In genomic region chrX:18886344-18887161, GRCh38 we compare ENCODE assay signal across 1 cellular context.
TF ChIP-seq lines count a peak whose summit lies in the region.

No MANE protein-coding gene starts in this region.

TF ChIP-seq in GM12878, 131 proteins besides CTCF, POLR2A, EP300 and RAD21 (continued from another document and continues in another):
- TF ChIP-seq CEBPZ (IDR thresholded peaks at IDR 0.05; ENCODE audit: low read depth, low read length): no peak
- no peak for TF ChIP-seq ZNF24 (IDR thresholded peaks at IDR 0.05)
- TF ChIP-seq BMI1 (IDR thresholded peaks at IDR 0.05; ENCODE audit: borderline replicate concordance): no peak
- 0 out of 2 replicates have a peak, but pooled peaks have one; percentile 26 for TF ChIP-seq GATAD2B (conservative IDR thresholded peaks at IDR 0.05; ENCODE audit: low read depth)
- TF ChIP-seq CREM (IDR thresholded peaks at IDR 0.05; ENCODE audit: low read depth): peak; percentile 9; the same call in 1 of the 2 replicates
- TF ChIP-seq ZNF384 (IDR thresholded peaks at IDR 0.05; ENCODE audit: borderline replicate concordance, low read depth, low read length): no peak
- TF ChIP-seq STAT1 (conservative IDR thresholded peaks at IDR 0.05): no peak
- TF ChIP-seq ATF3 (IDR thresholded peaks at IDR 0.05; ENCODE audit: borderline replicate concordance, extremely low read depth, low read depth, low read length): no peak
- no peak for TF ChIP-seq TCF7 (IDR thresholded peaks at IDR 0.05; ENCODE audit: borderline replicate concordance)
- TF ChIP-seq RCOR1 (conservative IDR thresholded peaks at IDR 0.05; ENCODE audit: low read depth, low read length): no peak
- TF ChIP-seq CBFB (IDR thresholded peaks at IDR 0.05; ENCODE audit: low read depth): no peak; the same call in 1 of the 2 replicates
- no peak for TF ChIP-seq RFX5 (IDR thresholded peaks at IDR 0.05; ENCODE audit: low read depth, low read length)
- TF ChIP-seq BRCA1 (IDR thresholded peaks at IDR 0.05; ENCODE audit: low read depth, low read length): no peak
- no peak for TF ChIP-seq TCF12 (IDR thresholded peaks at IDR 0.05; ENCODE audit: low read depth, low read length)
- no peak for TF ChIP-seq JUND (IDR thresholded peaks at IDR 0.05; ENCODE audit: low read depth, low read length)
- peak; percentile 92 for TF ChIP-seq SPI1 (IDR thresholded peaks at IDR 0.05; ENCODE audit: borderline replicate concordance, insufficient read depth, low read depth, low read length)
- TF ChIP-seq NR2F1 (conservative IDR thresholded peaks at IDR 0.05): 0 out of 2 replicates have a peak, but pooled peaks have one; percentile 25
- no peak for TF ChIP-seq POU2F2 (IDR thresholded peaks at IDR 0.05; ENCODE audit: borderline replicate concordance, low read depth, low read length)
- TF ChIP-seq ZNF274 (IDR thresholded peaks at IDR 0.05; ENCODE audit: insufficient read depth, insufficient read length): no peak
- TF ChIP-seq YY1 (IDR thresholded peaks at IDR 0.05; ENCODE audit: low read depth, low read length): peak; percentile 20; the same call in 1 of the 2 replicates
- no peak for TF ChIP-seq ESRRA (IDR thresholded peaks at IDR 0.05; ENCODE audit: low read length)
- TF ChIP-seq TCF3 (IDR thresholded peaks at IDR 0.05; ENCODE audit: borderline replicate concordance, insufficient read depth, low read depth, low read length): no peak
- TF ChIP-seq ZZZ3 (IDR thresholded peaks at IDR 0.05; ENCODE audit: control insufficient read depth, insufficient read length, low read depth): no peak
- no peak for TF ChIP-seq NFIC (IDR thresholded peaks at IDR 0.05; ENCODE audit: low read depth, low read length)
- no peak for TF ChIP-seq HCFC1 (IDR thresholded peaks at IDR 0.05; ENCODE audit: low read length)
- TF ChIP-seq MTA2 (IDR thresholded peaks at IDR 0.05; ENCODE audit: low read depth): no peak
- TF ChIP-seq, protein P1, sequence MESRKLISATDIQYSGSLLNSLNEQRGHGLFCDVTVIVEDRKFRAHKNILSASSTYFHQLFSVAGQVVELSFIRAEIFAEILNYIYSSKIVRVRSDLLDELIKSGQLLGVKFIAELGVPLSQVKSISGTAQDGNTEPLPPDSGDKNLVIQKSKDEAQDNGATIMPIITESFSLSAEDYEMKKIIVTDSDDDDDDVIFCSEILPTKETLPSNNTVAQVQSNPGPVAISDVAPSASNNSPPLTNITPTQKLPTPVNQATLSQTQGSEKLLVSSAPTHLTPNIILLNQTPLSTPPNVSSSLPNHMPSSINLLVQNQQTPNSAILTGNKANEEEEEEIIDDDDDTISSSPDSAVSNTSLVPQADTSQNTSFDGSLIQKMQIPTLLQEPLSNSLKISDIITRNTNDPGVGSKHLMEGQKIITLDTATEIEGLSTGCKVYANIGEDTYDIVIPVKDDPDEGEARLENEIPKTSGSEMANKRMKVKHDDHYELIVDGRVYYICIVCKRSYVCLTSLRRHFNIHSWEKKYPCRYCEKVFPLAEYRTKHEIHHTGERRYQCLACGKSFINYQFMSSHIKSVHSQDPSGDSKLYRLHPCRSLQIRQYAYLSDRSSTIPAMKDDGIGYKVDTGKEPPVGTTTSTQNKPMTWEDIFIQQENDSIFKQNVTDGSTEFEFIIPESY (IDR thresholded peaks at IDR 0.05): no peak
- TF ChIP-seq, protein P2, sequence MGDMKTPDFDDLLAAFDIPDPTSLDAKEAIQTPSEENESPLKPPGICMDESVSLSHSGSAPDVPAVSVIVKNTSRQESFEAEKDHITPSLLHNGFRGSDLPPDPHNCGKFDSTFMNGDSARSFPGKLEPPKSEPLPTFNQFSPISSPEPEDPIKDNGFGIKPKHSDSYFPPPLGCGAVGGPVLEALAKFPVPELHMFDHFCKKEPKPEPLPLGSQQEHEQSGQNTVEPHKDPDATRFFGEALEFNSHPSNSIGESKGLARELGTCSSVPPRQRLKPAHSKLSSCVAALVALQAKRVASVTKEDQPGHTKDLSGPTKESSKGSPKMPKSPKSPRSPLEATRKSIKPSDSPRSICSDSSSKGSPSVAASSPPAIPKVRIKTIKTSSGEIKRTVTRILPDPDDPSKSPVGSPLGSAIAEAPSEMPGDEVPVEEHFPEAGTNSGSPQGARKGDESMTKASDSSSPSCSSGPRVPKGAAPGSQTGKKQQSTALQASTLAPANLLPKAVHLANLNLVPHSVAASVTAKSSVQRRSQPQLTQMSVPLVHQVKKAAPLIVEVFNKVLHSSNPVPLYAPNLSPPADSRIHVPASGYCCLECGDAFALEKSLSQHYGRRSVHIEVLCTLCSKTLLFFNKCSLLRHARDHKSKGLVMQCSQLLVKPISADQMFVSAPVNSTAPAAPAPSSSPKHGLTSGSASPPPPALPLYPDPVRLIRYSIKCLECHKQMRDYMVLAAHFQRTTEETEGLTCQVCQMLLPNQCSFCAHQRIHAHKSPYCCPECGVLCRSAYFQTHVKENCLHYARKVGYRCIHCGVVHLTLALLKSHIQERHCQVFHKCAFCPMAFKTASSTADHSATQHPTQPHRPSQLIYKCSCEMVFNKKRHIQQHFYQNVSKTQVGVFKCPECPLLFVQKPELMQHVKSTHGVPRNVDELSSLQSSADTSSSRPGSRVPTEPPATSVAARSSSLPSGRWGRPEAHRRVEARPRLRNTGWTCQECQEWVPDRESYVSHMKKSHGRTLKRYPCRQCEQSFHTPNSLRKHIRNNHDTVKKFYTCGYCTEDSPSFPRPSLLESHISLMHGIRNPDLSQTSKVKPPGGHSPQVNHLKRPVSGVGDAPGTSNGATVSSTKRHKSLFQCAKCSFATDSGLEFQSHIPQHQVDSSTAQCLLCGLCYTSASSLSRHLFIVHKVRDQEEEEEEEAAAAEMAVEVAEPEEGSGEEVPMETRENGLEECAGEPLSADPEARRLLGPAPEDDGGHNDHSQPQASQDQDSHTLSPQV (IDR thresholded peaks at IDR 0.05): peak; percentile 71; the same call in 1 of the 2 replicates
- no peak for TF ChIP-seq PBX3 (IDR thresholded peaks at IDR 0.05; ENCODE audit: insufficient replicate concordance, low read depth, low read length)
- TF ChIP-seq, protein P3, sequence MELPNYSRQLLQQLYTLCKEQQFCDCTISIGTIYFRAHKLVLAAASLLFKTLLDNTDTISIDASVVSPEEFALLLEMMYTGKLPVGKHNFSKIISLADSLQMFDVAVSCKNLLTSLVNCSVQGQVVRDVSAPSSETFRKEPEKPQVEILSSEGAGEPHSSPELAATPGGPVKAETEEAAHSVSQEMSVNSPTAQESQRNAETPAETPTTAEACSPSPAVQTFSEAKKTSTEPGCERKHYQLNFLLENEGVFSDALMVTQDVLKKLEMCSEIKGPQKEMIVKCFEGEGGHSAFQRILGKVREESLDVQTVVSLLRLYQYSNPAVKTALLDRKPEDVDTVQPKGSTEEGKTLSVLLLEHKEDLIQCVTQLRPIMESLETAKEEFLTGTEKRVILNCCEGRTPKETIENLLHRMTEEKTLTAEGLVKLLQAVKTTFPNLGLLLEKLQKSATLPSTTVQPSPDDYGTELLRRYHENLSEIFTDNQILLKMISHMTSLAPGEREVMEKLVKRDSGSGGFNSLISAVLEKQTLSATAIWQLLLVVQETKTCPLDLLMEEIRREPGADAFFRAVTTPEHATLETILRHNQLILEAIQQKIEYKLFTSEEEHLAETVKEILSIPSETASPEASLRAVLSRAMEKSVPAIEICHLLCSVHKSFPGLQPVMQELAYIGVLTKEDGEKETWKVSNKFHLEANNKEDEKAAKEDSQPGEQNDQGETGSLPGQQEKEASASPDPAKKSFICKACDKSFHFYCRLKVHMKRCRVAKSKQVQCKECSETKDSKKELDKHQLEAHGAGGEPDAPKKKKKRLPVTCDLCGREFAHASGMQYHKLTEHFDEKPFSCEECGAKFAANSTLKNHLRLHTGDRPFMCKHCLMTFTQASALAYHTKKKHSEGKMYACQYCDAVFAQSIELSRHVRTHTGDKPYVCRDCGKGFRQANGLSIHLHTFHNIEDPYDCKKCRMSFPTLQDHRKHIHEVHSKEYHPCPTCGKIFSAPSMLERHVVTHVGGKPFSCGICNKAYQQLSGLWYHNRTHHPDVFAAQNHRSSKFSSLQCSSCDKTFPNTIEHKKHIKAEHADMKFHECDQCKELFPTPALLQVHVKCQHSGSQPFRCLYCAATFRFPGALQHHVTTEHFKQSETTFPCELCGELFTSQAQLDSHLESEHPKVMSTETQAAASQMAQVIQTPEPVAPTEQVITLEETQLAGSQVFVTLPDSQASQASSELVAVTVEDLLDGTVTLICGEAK (IDR thresholded peaks at IDR 0.05; ENCODE audit: borderline replicate concordance): peak; percentile 23; the same call in 1 of the 2 replicates
- TF ChIP-seq, protein P4, sequence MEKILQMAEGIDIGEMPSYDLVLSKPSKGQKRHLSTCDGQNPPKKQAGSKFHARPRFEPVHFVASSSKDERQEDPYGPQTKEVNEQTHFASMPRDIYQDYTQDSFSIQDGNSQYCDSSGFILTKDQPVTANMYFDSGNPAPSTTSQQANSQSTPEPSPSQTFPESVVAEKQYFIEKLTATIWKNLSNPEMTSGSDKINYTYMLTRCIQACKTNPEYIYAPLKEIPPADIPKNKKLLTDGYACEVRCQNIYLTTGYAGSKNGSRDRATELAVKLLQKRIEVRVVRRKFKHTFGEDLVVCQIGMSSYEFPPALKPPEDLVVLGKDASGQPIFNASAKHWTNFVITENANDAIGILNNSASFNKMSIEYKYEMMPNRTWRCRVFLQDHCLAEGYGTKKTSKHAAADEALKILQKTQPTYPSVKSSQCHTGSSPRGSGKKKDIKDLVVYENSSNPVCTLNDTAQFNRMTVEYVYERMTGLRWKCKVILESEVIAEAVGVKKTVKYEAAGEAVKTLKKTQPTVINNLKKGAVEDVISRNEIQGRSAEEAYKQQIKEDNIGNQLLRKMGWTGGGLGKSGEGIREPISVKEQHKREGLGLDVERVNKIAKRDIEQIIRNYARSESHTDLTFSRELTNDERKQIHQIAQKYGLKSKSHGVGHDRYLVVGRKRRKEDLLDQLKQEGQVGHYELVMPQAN (conservative IDR thresholded peaks at IDR 0.05): no peak
- TF ChIP-seq SP1 (IDR thresholded peaks at IDR 0.05; ENCODE audit: low read depth, low read length): peak; percentile 16
- TF ChIP-seq LARP7 (IDR thresholded peaks at IDR 0.05): no peak
- TF ChIP-seq POLR2AphosphoS5 (IDR thresholded peaks at IDR 0.05; ENCODE audit: low read length): no peak; the same call in 1 of the 2 replicates
- no peak for TF ChIP-seq NFXL1 (IDR thresholded peaks at IDR 0.05; ENCODE audit: borderline replicate concordance)
- TF ChIP-seq RUNX3 (IDR thresholded peaks at IDR 0.05; ENCODE audit: low read length): 0 out of 2 replicates have a peak, but pooled peaks have one; percentile 23
- no peak for TF ChIP-seq CHD4 (IDR thresholded peaks at IDR 0.05)
- TF ChIP-seq HDAC2 (IDR thresholded peaks at IDR 0.05): no peak
- no peak for TF ChIP-seq ZBTB11 (CRISPR knock-in tag; IDR thresholded peaks at IDR 0.05)
